8 cellular contexts compared by ENCODE assay signal in genomic region chr11:117230286-117230961, GRCh38. TPM values are rescaled to one million over a fixed set of nuclear protein-coding genes. Genes with fewer than 3 reads are reported as not detected.
A peak's percentile ranks its signal among the peaks of the same experiment; 100 is the strongest.
DNase-seq lines count a peak whose midpoint lies in the region; ATAC-seq and TF ChIP-seq lines count a peak whose summit lies in the region.

No MANE protein-coding gene starts in this region.

- H3K36me3 ChIP-seq in spleen: peaks cover 0 to 49% (median 42%) of the 10 kb centered on the region in 6 donors

- no peaks in the 10 kb centered on the region for H3K27me3 ChIP-seq in spleen (replicated peaks in 1 of 7)

- no peak for TF ChIP-seq POLR2A in spleen (IDR thresholded peaks at IDR 0.05)

- ATAC-seq in GM18909 (IDR thresholded peaks at IDR 0.05; ENCODE audit: poor library complexity, unreplicated experiment) (peak; percentile 32), GM18519 (IDR thresholded peaks at IDR 0.05; ENCODE audit: low FRiP score, unreplicated experiment) (no peak), GM21515 (IDR thresholded peaks at IDR 0.05; ENCODE audit: unreplicated experiment) (no peak)

- H3K9me3 ChIP-seq in spleen: no peaks in the 10 kb centered on the region

- DNase-seq in coronary artery (ENCODE audit: low spot score) (peak; percentile 45), spleen (no peak), cerebellum (ENCODE audit: low spot score) (no peak), G401 (ENCODE audit: low spot score) (no peak)

- peak overlapping the region; percentile 92; the same call in 1 of the 2 replicates for H3K27ac ChIP-seq in VCaP
- no peak overlapping the region for H3K27ac ChIP-seq in coronary artery
- peak overlapping the region; percentile 91 to 98 (median 94) for H3K27ac ChIP-seq in spleen

- TF ChIP-seq CTCF in VCaP (conservative IDR thresholded peaks at IDR 0.05): no peak
- TF ChIP-seq CTCF in coronary artery (IDR thresholded peaks at IDR 0.05): no peak
- no peak for TF ChIP-seq CTCF in spleen (IDR thresholded peaks at IDR 0.05 in 8 of 11, conservative IDR thresholded peaks at IDR 0.05 in 3 of 11)

- intact Hi-C loops in spleen (cut with DNase I; ENCODE audit: low total_unique reads): loop anchor here (10.0 kb wide), 1 partner anchor 94 kb away; the partner anchor contains the start of gene CEP164

- 46 to 60% (median 50%) methylated on average over 12 of the region's 12 CpGs for WGBS in spleen, 5 donors

- H3K4me3 ChIP-seq in coronary artery: peak overlapping the region; percentile 89
- H3K4me3 ChIP-seq in spleen: peak overlapping the region; percentile 81 to 95 (median 91)

- in situ Hi-C loops in G401 (cut with HindIII; ENCODE audit: low sequenced_read_pairs): no loop called here

- H3K4me1 ChIP-seq in spleen: peaks cover 34 to 74% (median 58%) of the 10 kb centered on the region in 6 donors

RNA-seq across cellular contexts. Expression of gene PCSK7, which starts 1.4 kb away (rescaled TPM):
- 100 to 1,000 TPM in 5 of 7 donors, 10 to 100 TPM in 2; 92.6 to 152 (median 117) TPM for total RNA-seq in spleen
- polyA plus RNA-seq in spleen: 10 to 100 TPM; 27.3 to 53.4 (median 52.3) TPM
- total RNA-seq in cerebellum: 35.7 TPM
- 40.3 and 52.6 TPM in 2 replicates for total RNA-seq in G401 (2014; rRNA removed; shearing (Covaris generic))

RNA-seq across cellular contexts. Expression of gene RNF214, which starts 2.0 kb away (rescaled TPM):
- total RNA-seq in spleen (10 to 100 TPM; 13.1 to 29.6 (median 20.9) TPM), cerebellum (26.3 TPM)
- polyA plus RNA-seq in spleen: 1 to 10 TPM; 5.6 to 9.9 (median 6.7) TPM
- total RNA-seq in G401 (2014; rRNA removed; shearing (Covaris generic)): 5.5 and 18.3 TPM in 2 replicates

RNA-seq across cellular contexts. Expression of gene TAGLN, which starts 31.3 kb away (rescaled TPM):
- total RNA-seq in spleen: 1,000 to 10,000 TPM in 1 of 7 donors, 100 to 1,000 TPM in 6; 117 to 1,088 (median 328) TPM
- polyA plus RNA-seq in spleen: 100 to 1,000 TPM; 247 to 807 (median 469) TPM
- 9.5 TPM for total RNA-seq in cerebellum
- total RNA-seq in G401 (2014; rRNA removed; shearing (Covaris generic)): 860 and 912 TPM in 2 replicates

RNA-seq across cellular contexts. Expression of gene SIDT2, which starts 51.9 kb away (rescaled TPM):
- 10 to 100 TPM; 40.3 to 83.8 (median 58.3) TPM for total RNA-seq in spleen
- polyA plus RNA-seq in spleen: 10 to 100 TPM; 21.3 to 36.0 (median 24.0) TPM
- 19.6 TPM for total RNA-seq in cerebellum
- 18.6 and 20.1 TPM in 2 replicates for total RNA-seq in G401 (2014; rRNA removed; shearing (Covaris generic))

Comparison
In these comparisons a context has a peak if more than half of its experiments do, and no peak if none do; other contexts are left out.
1. H3K27ac ChIP-seq: peak in VCaP (single experiment) and spleen (8 of 8); none in coronary artery (0 of 2).
2. RNA of gene TAGLN, which starts 31.3 kb away (total RNA-seq): 860 to 912 TPM in G401 and 117 to 1,088 TPM in spleen; 9.5 TPM in cerebellum (single experiment); every median in the first group is over 10 times any median in the second.